ENCODE assay signal across 33 cellular contexts in the genomic region with DNA sequence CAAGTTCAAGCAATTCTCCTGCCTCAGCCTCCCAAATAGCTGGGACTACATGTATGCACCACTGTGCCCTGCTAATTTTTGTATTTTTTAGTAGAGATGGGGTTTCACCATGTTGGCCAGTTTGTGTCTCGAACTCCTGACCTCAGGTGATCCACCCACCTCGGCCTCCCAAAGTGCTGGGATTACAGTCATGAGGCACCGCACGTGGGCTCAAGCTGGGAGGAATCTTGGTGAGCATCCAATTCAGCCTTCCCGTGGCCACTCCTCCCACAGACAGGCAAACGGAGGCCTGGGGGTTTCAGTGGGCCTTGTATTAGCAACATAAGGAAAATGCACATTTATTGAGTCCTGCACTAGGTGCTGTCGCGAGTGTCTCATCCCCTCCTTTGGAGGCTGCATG. TPM values are rescaled to one million over a fixed set of nuclear protein-coding genes. Genes with fewer than 3 reads are reported as not detected.
"Had no signal": no experiment of that assay in that cellular context is flagged by ENCODE, and none has a peak within 500 bp of the region (broad histone marks: within the 10 kb centered on the region; RNA-seq: fewer than 3 reads in every experiment).

No MANE protein-coding gene starts in this region.

- H3K4me1 Mint-ChIP-seq: activated naive CD8-positive, alpha-beta T cell treated with anti-CD3 and anti-CD28 coated beads, Interleukin-2, amount 10 ng/mL, durations not matched to agents 7 days and 5 days; central memory CD8-positive, alpha-beta T cell had no signal

- H3K36me3 Mint-ChIP-seq: activated naive CD8-positive, alpha-beta T cell treated with anti-CD3 and anti-CD28 coated beads, Interleukin-2, amount 10 ng/mL, durations not matched to agents 7 days and 5 days had no signal

- H3K4me1 ChIP-seq: colonic mucosa, prostate gland, suprapubic skin had no signal

- ATAC-seq: activated T-cell treated with anti-CD3 and anti-CD28 coated beads, Interleukin-2, amount 50 U/mL, for 4 hours; effector memory CD8-positive, alpha-beta T cell had no signal

- H3K4me3 ChIP-seq: colonic mucosa, dorsolateral prefrontal cortex, esophagus muscularis mucosa, left ventricle myocardium inferior, ovary, prostate gland, right atrium auricular region, stomach, suprapubic skin, transverse colon had no signal

- H3K4me3 Mint-ChIP-seq: activated naive CD8-positive, alpha-beta T cell treated with anti-CD3 and anti-CD28 coated beads, Interleukin-2, amount 10 ng/mL, durations not matched to agents 7 days and 5 days; activated T-cell treated with anti-CD3 and anti-CD28 coated beads, Interleukin-2, amount 50 U/mL, for 4 hours; central memory CD8-positive, alpha-beta T cell; effector memory CD8-positive, alpha-beta T cell; nephron; T-helper 1 cell treated with Interleukin-12 subunit alpha and Interleukin-12 subunit beta and Interleukin-4 antibody, amounts not matched to agents 30 μg/mL and 1 μg/mL, for 36 hours had no signal

- DNase-seq: activated CD4-positive, alpha-beta T cell treated with anti-CD3 and anti-CD28 coated beads for 4 hours; activated CD4-positive, alpha-beta T cell treated with anti-CD3 and anti-CD28 coated beads, Interleukin-2, amount 50 U/mL, for 48 hours; activated CD4-positive, CD25-positive, alpha-beta regulatory T cell; activated CD8-positive, alpha-beta memory T cell treated with anti-CD3 and anti-CD28 coated beads, Interleukin-2, amount 50 U/mL, for 48 hours; activated naive CD4-positive, alpha-beta T cell; activated naive CD8-positive, alpha-beta T cell treated with anti-CD3 and anti-CD28 coated beads, Interleukin-2, amount 10 ng/mL, durations not matched to agents 7 days and 5 days; activated T-cell treated with anti-CD3 and anti-CD28 coated beads, Interleukin-2, amount 50 U/mL, for 4 hours; colonic mucosa; dorsolateral prefrontal cortex; effector memory CD8-positive, alpha-beta T cell; kidney glomerular epithelial cell; left ventricle myocardium inferior; midbrain; ovary; stimulated activated CD4-positive, alpha-beta T cell treated with anti-CD3 and anti-CD28 coated beads, Interleukin-12 subunit alpha, Interleukin-12 subunit beta, amount 100 ng/mL, for 4 hours; stimulated activated CD4-positive, alpha-beta T cell treated with anti-CD3 and anti-CD28 coated beads, Interleukin-4, amount 100 ng/mL, for 4 hours; stomach; T1000; transverse colon had no signal

- H3K9me3 Mint-ChIP-seq: activated naive CD8-positive, alpha-beta T cell treated with anti-CD3 and anti-CD28 coated beads, Interleukin-2, amount 10 ng/mL, durations not matched to agents 7 days and 5 days; activated T-helper 2 cell treated with anti-CD3 and anti-CD28 coated beads, Interferon-gamma antibody, Interleukin-2, Interleukin-4, amounts not matched to agents 10 μg/mL and 5 μg/mL and 100 μg/mL, durations not matched to agents 14 hours and 24 hours and 36 hours; central memory CD8-positive, alpha-beta T cell; effector memory CD8-positive, alpha-beta T cell had no signal

- H3K9me3 ChIP-seq: colonic mucosa, esophagus muscularis mucosa, left ventricle myocardium inferior, neutrophil, ovary, prostate gland, right atrium auricular region, suprapubic skin, transverse colon had no signal

- H3K27ac Mint-ChIP-seq: activated naive CD8-positive, alpha-beta T cell treated with anti-CD3 and anti-CD28 coated beads, Interleukin-2, amount 10 ng/mL, durations not matched to agents 7 days and 5 days; activated T-helper 2 cell treated with anti-CD3 and anti-CD28 coated beads, Interferon-gamma antibody, Interleukin-2, Interleukin-4, amounts not matched to agents 10 μg/mL and 5 μg/mL and 100 μg/mL, durations not matched to agents 14 hours and 24 hours and 36 hours; effector memory CD8-positive, alpha-beta T cell; T-helper 1 cell treated with Interleukin-12 subunit alpha and Interleukin-12 subunit beta and Interleukin-4 antibody, amounts not matched to agents 30 μg/mL and 1 μg/mL, for 36 hours had no signal

- H3K27me3 ChIP-seq: colonic mucosa, ovary, right atrium auricular region, transverse colon had no signal

- H3K36me3 ChIP-seq: colonic mucosa, esophagus muscularis mucosa, left ventricle myocardium inferior, neutrophil, ovary, prostate gland, right atrium auricular region, stomach, suprapubic skin, transverse colon had no signal

- H3K27me3 Mint-ChIP-seq: activated naive CD8-positive, alpha-beta T cell treated with anti-CD3 and anti-CD28 coated beads, Interleukin-2, amount 10 ng/mL, durations not matched to agents 7 days and 5 days had no signal

- H3K27ac ChIP-seq: colonic mucosa, esophagus muscularis mucosa, neutrophil, ovary, prostate gland, stomach, suprapubic skin had no signal

RNA-seq across cellular contexts. Expression of a gene that starts 24.5 kb away (rescaled TPM):
- total RNA-seq: activated CD8-positive, alpha-beta memory T cell treated with anti-CD3 and anti-CD28 coated beads for 36 hours; activated naive CD8-positive, alpha-beta T cell treated with anti-CD3 and anti-CD28 coated beads, Interleukin-2, amount 10 ng/mL, durations not matched to agents 7 days and 5 days; activated T-cell treated with anti-CD3 and anti-CD28 coated beads, Interleukin-2, amount 50 U/mL, for 4 hours; activated T-helper 2 cell treated with anti-CD3 and anti-CD28 coated beads, Interferon-gamma antibody, Interleukin-2, Interleukin-4, amounts not matched to agents 10 μg/mL and 5 μg/mL and 100 μg/mL, durations not matched to agents 14 hours and 24 hours and 36 hours; endothelial cell of umbilical vein; fibroblast of villous mesenchyme; glomerular endothelial cell; lung microvascular endothelial cell; stomach; transverse colon had no signal
- polyA plus RNA-seq: endothelial cell of umbilical vein, ovary, stomach had no signal
